In the genomic region with DNA sequence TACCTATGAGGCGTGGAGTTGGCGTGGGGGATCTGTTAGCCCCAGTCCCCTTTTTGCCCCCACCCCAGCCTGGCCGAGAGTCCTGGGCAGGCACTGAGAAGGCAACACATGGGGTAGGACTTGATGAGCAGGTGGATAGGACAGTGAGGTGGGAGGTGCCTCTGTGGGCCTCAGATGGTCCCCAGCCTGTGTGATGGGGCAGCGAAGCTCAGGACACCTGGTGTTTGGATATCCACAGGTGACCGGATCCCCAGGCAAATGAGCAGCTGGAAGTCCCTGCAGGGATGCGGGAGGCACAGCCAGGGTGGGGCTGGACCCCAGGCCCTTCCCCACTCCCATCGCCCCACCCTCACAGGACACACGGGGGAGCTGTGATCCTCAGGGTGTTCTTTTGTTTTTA, we compare ENCODE assay signal across 15 cellular contexts. TPM values are rescaled to one million over a fixed set of nuclear protein-coding genes. Genes with fewer than 3 reads are reported as not detected.
A peak's percentile ranks its signal among the peaks of the same experiment; 100 is the strongest.
DNase-seq lines count a peak whose midpoint lies in the region; TF ChIP-seq lines count a peak whose summit lies in the region.
"Had no signal": no experiment of that assay in that cellular context is flagged by ENCODE, and none has a peak within 500 bp of the region (broad histone marks: within the 10 kb centered on the region; RNA-seq: fewer than 3 reads in every experiment).

No MANE protein-coding gene starts in this region.

- H3K36me3 Mint-ChIP-seq in neural progenitor cell, result no peaks in the 10 kb centered on the region
- H3K36me3 Mint-ChIP-seq: CD4-positive, alpha-beta memory T cell had no signal

- no peak overlapping the region for H3K9ac ChIP-seq in neural progenitor cell

- peaks cover 25% of the 10 kb centered on the region for H3K27me3 Mint-ChIP-seq in neural progenitor cell (ENCODE audit: insufficient read depth, low read depth)

- DNase-seq in NCI-H1417 (lab: John Stamatoyannopoulos, UW) (peak in 2 of 3 experiments; percentile 12 to 15), NCI-H1417 treated with DMSO at 0.1 percent for 48 hours (lab: John Stamatoyannopoulos, UW) (no peak), epidermal melanocyte (ENCODE audit: insufficient read length, low spot score) (peak; percentile 12), neural progenitor cell (ENCODE audit: low spot score) (no peak), tibial artery (no peak), T1000 (lab: John Stamatoyannopoulos, UW) (no peak), Kasumi-1 (lab: John Stamatoyannopoulos, UW) (no peak)
- no peak for DNase-seq in central memory CD4-positive, alpha-beta T cell
- DNase-seq: CD4-positive, alpha-beta memory T cell; Karpas-422; NCI-H2029; stimulated activated naive CD8-positive, alpha-beta T cell treated with anti-CD3 and anti-CD28 coated beads, Interleukin-15, Interleukin-2, amounts not matched to agents 100 U/mL and 50 U/mL, for 24 hours had no signal

- H3K27me3 ChIP-seq in neural progenitor cell (no peaks in the 10 kb centered on the region), tibial artery (peaks cover 0 to 7% of the 10 kb centered on the region in 2 donors)

- TF ChIP-seq CTCF in neural progenitor cell (IDR thresholded peaks at IDR 0.05) (no peak), tibial artery (IDR thresholded peaks at IDR 0.05) (no peak)

- H3K27ac Mint-ChIP-seq in neural progenitor cell, result no peak overlapping the region
- H3K27ac Mint-ChIP-seq: CD4-positive, alpha-beta memory T cell had no signal

- no peak overlapping the region for H3K4me3 ChIP-seq in neural progenitor cell
- no peak overlapping the region for H3K4me3 ChIP-seq in tibial artery
- H3K4me3 ChIP-seq: mucosa of descending colon had no signal

- H3K27ac ChIP-seq in neural progenitor cell (no peak overlapping the region), tibial artery (peak overlapping the region; percentile 69 to 73)
- H3K27ac ChIP-seq: 22Rv1, epithelial cell of prostate had no signal

- H3K4me1 Mint-ChIP-seq in neural progenitor cell, result peaks cover 60% of the 10 kb centered on the region
- H3K4me1 Mint-ChIP-seq: CD4-positive, alpha-beta memory T cell had no signal

- H3K9me3 ChIP-seq in neural progenitor cell (ENCODE audit: low read depth) (no peaks in the 10 kb centered on the region), tibial artery (no peaks in the 10 kb centered on the region)
- H3K9me3 ChIP-seq: mucosa of descending colon had no signal

- H3K4me3 Mint-ChIP-seq in neural progenitor cell, result peak overlapping the region; percentile 13
- H3K4me3 Mint-ChIP-seq: CD4-positive, alpha-beta memory T cell had no signal

- no peak overlapping the region for H2AFZ ChIP-seq in neural progenitor cell (replicated peaks)

- H3K36me3 ChIP-seq in neural progenitor cell, result no peaks in the 10 kb centered on the region
- H3K36me3 ChIP-seq in tibial artery, result no peaks in the 10 kb centered on the region

- H3K79me2 ChIP-seq in neural progenitor cell (ENCODE audit: low read depth), result peaks cover 100% of the 10 kb centered on the region

- intact Hi-C loops in tibial artery (cut with DNase I; ENCODE audit: low total_unique reads), result no loop called here

- H3K4me1 ChIP-seq in neural progenitor cell (peaks cover 79% of the 10 kb centered on the region), tibial artery (peaks cover 0 to 51% (median 14%) of the 10 kb centered on the region in 4 donors)

- H3K4me2 ChIP-seq in neural progenitor cell, result peak overlapping the region; percentile 16

- H3K9me3 Mint-ChIP-seq in neural progenitor cell, result no peaks in the 10 kb centered on the region
- H3K9me3 Mint-ChIP-seq: CD4-positive, alpha-beta memory T cell had no signal

- peaks cover 98% of the 10 kb centered on the region for H4K20me1 ChIP-seq in neural progenitor cell (ENCODE audit: low read depth)

- H3F3A ChIP-seq in neural progenitor cell (ENCODE audit: low read depth), result peaks cover 8% of the 10 kb centered on the region

RNA-seq across cellular contexts. Expression of a gene that starts 9.7 kb away (rescaled TPM):
- 84.3 and 163 TPM in 2 replicates for total RNA-seq in neural progenitor cell (ENCODE audit: low replicate concordance)
- total RNA-seq: CD4-positive, alpha-beta memory T cell had no signal

Comparison
In these comparisons a context has a peak if more than half of its experiments do, and no peak if none do; other contexts are left out.
1. DNase-seq: peak in NCI-H1417 (2 of 3) and epidermal melanocyte (single experiment); none in NCI-H1417 treated with DMSO at 0.1 percent for 48 hours (single experiment), neural progenitor cell (single experiment), tibial artery (0 of 2), T1000 (single experiment), Kasumi-1 (0 of 2) and central memory CD4-positive, alpha-beta T cell (single experiment).